15 cellular contexts compared by ENCODE assay signal in the genomic region with DNA sequence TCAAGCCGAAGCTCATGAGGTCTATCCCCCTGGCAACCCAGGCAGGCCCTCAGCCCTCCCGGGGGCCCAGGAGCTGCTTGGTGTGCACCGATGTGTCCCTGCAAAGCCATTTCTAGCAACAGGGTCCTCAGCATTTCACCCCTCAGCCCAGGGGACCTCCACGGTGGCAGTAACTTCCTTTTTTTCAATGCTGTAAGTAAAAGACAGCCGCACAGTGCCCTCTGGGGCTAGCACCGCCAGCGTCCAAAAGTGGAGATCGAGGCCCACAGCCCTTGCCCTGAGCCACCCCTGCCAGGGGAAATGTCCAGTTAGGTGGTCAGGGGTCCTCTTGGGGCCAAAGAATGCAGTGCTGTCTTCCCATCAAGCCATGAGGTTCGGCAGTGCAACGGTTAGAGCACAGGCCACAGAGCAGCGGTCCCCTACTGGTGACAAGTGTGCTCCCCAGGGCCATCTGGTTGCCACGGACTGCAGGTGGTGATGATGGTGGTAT.
DNase-seq lines count a peak whose midpoint lies in the region; ATAC-seq and TF ChIP-seq lines count a peak whose summit lies in the region.
"Had no signal": no experiment of that assay in that cellular context is flagged by ENCODE, and none has a peak within 500 bp of the region (broad histone marks: within the 10 kb centered on the region; RNA-seq: fewer than 3 reads in every experiment).

No MANE protein-coding gene starts in this region.

- H3K9me3 Mint-ChIP-seq in IgD-negative memory B cell = no peaks in the 10 kb centered on the region
- no peaks in the 10 kb centered on the region for H3K9me3 Mint-ChIP-seq in naive thymus-derived CD4-positive, alpha-beta T cell
- H3K9me3 Mint-ChIP-seq: effector memory CD8-positive, alpha-beta T cell had no signal

- POLR2A ChIA-PET in naive thymus-derived CD4-positive, alpha-beta T cell (lab: Charles Lee) = no interaction called here

- no peaks in the 10 kb centered on the region for H3K9me2 ChIP-seq in DOHH2 (replicated peaks; ENCODE audit: control insufficient read depth, low read length)

- CTCF ChIA-PET in naive thymus-derived CD4-positive, alpha-beta T cell (lab: Charles Lee) = no interaction called here

- TF ChIP-seq CTCF in DOHH2 (IDR thresholded peaks at IDR 0.05; ENCODE audit: low read depth, low read length, poor library complexity, severe bottlenecking) = peak; percentile 68
- TF ChIP-seq CTCF in WERI-Rb-1 (IDR thresholded peaks at IDR 0.05; ENCODE audit: low read depth, low read length) = peak; percentile 24; the same call in 1 of the 2 replicates
- TF ChIP-seq CTCF in foreskin fibroblast (IDR thresholded peaks at IDR 0.05; ENCODE audit: low read depth, low read length) = no peak

- peak overlapping the region; percentile 31 to 85 (median 70) for H3K4me3 Mint-ChIP-seq in IgD-negative memory B cell
- no peak overlapping the region for H3K4me3 Mint-ChIP-seq in naive thymus-derived CD4-positive, alpha-beta T cell
- H3K4me3 Mint-ChIP-seq: activated naive CD8-positive, alpha-beta T cell; effector memory CD8-positive, alpha-beta T cell had no signal

- no peaks in the 10 kb centered on the region for H3K27me3 Mint-ChIP-seq in IgD-negative memory B cell
- no peaks in the 10 kb centered on the region for H3K27me3 Mint-ChIP-seq in naive thymus-derived CD4-positive, alpha-beta T cell
- H3K27me3 Mint-ChIP-seq: activated naive CD8-positive, alpha-beta T cell; effector memory CD8-positive, alpha-beta T cell had no signal

- DNase-seq in WERI-Rb-1 (no peak), foreskin fibroblast (no peak)
- no peak for DNase-seq in naive thymus-derived CD4-positive, alpha-beta T cell
- no peak for DNase-seq in activated CD4-positive, CD25-positive, alpha-beta regulatory T cell (lab: John Stamatoyannopoulos, UW)
- DNase-seq: effector memory CD8-positive, alpha-beta T cell; mesenchymal stem cell; MG63; NK-92 treated with Interleukin-12 subunit alpha and Interleukin-12 subunit beta, amount 100 ng/mL, for 24 hours; stomach had no signal

- H3K36me3 ChIP-seq in DOHH2 (ENCODE audit: control insufficient read depth, low read length) = no peaks in the 10 kb centered on the region
- no peaks in the 10 kb centered on the region for H3K36me3 ChIP-seq in WERI-Rb-1
- no peaks in the 10 kb centered on the region for H3K36me3 ChIP-seq in naive thymus-derived CD4-positive, alpha-beta T cell (ENCODE audit: control insufficient read depth in 2 of 3, insufficient read depth in 3 of 3, low read length in 3 of 3)
- H3K36me3 ChIP-seq: MG63, stomach had no signal

- no peaks in the 10 kb centered on the region for H4K20me1 ChIP-seq in DOHH2 (ENCODE audit: control insufficient read depth, insufficient read depth, low read depth, low read length)

- H3K27ac ChIP-seq in DOHH2 (ENCODE audit: low read depth, low read length) = peak overlapping the region; percentile 4; the same call in 1 of the 2 replicates
- H3K27ac ChIP-seq in WERI-Rb-1 = no peak overlapping the region
- H3K27ac ChIP-seq in naive thymus-derived CD4-positive, alpha-beta T cell (ENCODE audit: low read depth, low read length) = no peak overlapping the region
- H3K27ac ChIP-seq: SK-N-MC, stomach had no signal

- peak overlapping the region; percentile 50 for H3K4me2 ChIP-seq in DOHH2 (ENCODE audit: low read length)

- H3K4me3 ChIP-seq in DOHH2 (ENCODE audit: low read length) = peak overlapping the region; percentile 35
- H3K4me3 ChIP-seq in WERI-Rb-1 (ENCODE audit: low read depth, low read length) = no peak overlapping the region
- H3K4me3 ChIP-seq in naive thymus-derived CD4-positive, alpha-beta T cell (ENCODE audit: low read length) = no peak overlapping the region
- no peak overlapping the region for H3K4me3 ChIP-seq in foreskin fibroblast (ENCODE audit: low read depth in 1 of 2, low read length in 2 of 2)
- H3K4me3 ChIP-seq: MG63, SK-N-MC, stomach had no signal

- peaks cover 21% of the 10 kb centered on the region for H3K4me1 ChIP-seq in DOHH2 (ENCODE audit: control insufficient read depth, low read length)
- H3K4me1 ChIP-seq in naive thymus-derived CD4-positive, alpha-beta T cell (ENCODE audit: control insufficient read depth in 2 of 2, insufficient read depth in 2 of 2, low read length in 2 of 2) = no peaks in the 10 kb centered on the region
- H3K4me1 ChIP-seq: stomach had no signal

- peak; percentile 50 for ATAC-seq in naive thymus-derived CD4-positive, alpha-beta T cell
- ATAC-seq in HG02763 (IDR thresholded peaks at IDR 0.05; ENCODE audit: unreplicated experiment) (no peak), HG02759 (IDR thresholded peaks at IDR 0.05; ENCODE audit: unreplicated experiment) (no peak)
- ATAC-seq: effector memory CD8-positive, alpha-beta T cell had no signal

- no peaks in the 10 kb centered on the region for H3K79me2 ChIP-seq in DOHH2 (ENCODE audit: control insufficient read depth, low read length)

- intact Hi-C loops in naive thymus-derived CD4-positive, alpha-beta T cell (cut with micrococcal nuclease) = no loop called here

- H3K9me3 ChIP-seq in DOHH2 (ENCODE audit: control insufficient read depth, insufficient read depth, low read length) (no peaks in the 10 kb centered on the region), WERI-Rb-1 (ENCODE audit: severe bottlenecking) (no peaks in the 10 kb centered on the region)
- H3K9me3 ChIP-seq in naive thymus-derived CD4-positive, alpha-beta T cell (ENCODE audit: control insufficient read depth in 2 of 3, low read length in 3 of 3) = no peaks in the 10 kb centered on the region
- H3K9me3 ChIP-seq: MG63, stomach had no signal

- H3F3A ChIP-seq in DOHH2 (ENCODE audit: control insufficient read depth, insufficient read depth) = no peaks in the 10 kb centered on the region; the same call in 1 of the 2 replicates

- H3K36me3 Mint-ChIP-seq in IgD-negative memory B cell = no peaks in the 10 kb centered on the region
- no peaks in the 10 kb centered on the region for H3K36me3 Mint-ChIP-seq in naive thymus-derived CD4-positive, alpha-beta T cell
- H3K36me3 Mint-ChIP-seq: activated naive CD8-positive, alpha-beta T cell had no signal

- peak overlapping the region in 2 of 3 donors; percentile 59 to 75 for H3K27ac Mint-ChIP-seq in IgD-negative memory B cell
- H3K27ac Mint-ChIP-seq in naive thymus-derived CD4-positive, alpha-beta T cell = no peak overlapping the region
- H3K27ac Mint-ChIP-seq: activated naive CD8-positive, alpha-beta T cell; effector memory CD8-positive, alpha-beta T cell had no signal

- H3K4me1 Mint-ChIP-seq in IgD-negative memory B cell = peaks cover 3 to 10% (median 3%) of the 10 kb centered on the region in 3 donors
- H3K4me1 Mint-ChIP-seq in naive thymus-derived CD4-positive, alpha-beta T cell = no peaks in the 10 kb centered on the region

- H3K27me3 ChIP-seq in DOHH2 (ENCODE audit: control insufficient read depth, low read length) = peaks cover 4% of the 10 kb centered on the region; the same call in 1 of the 2 replicates
- no peaks in the 10 kb centered on the region for H3K27me3 ChIP-seq in WERI-Rb-1 (ENCODE audit: insufficient read depth, low read depth, severe bottlenecking)
- no peaks in the 10 kb centered on the region for H3K27me3 ChIP-seq in naive thymus-derived CD4-positive, alpha-beta T cell (ENCODE audit: control insufficient read depth in 2 of 2, insufficient read depth in 2 of 2, low read length in 2 of 2)
- H3K27me3 ChIP-seq: MG63, stomach had no signal

Comparison
In these comparisons a context has a peak if more than half of its experiments do, and no peak if none do; other contexts are left out.
1. H3K27ac Mint-ChIP-seq: peak in IgD-negative memory B cell (2 of 3); none in naive thymus-derived CD4-positive, alpha-beta T cell (0 of 9).
2. H3K4me3 Mint-ChIP-seq: peak in IgD-negative memory B cell (4 of 4); none in naive thymus-derived CD4-positive, alpha-beta T cell (0 of 10).